Comparison of ENCODE assay signal across 35 cellular contexts in the genomic region with DNA sequence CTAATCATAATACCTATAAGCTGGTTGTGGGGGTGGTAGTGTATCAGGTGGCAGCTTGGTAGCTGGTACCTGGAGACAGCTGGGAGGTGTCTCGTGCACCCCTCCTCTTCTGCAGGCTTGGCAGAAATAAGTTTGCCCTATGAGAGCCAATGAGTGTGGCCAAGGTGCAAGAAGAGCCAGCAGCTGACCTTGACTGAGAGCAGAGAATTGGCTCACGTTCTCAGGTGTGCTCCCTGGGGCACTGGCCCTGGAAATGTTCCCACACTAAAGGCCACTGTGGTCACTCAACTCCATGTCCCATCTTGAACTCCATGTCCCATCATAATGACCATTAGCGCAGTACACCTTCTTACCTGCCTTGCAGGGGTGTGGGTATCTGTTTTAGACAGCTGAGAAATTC. TPM values are rescaled to one million over a fixed set of nuclear protein-coding genes. Genes with fewer than 3 reads are reported as not detected.
DNase-seq lines count a peak whose midpoint lies in the region; ATAC-seq, FAIRE-seq and TF ChIP-seq lines count a peak whose summit lies in the region.
"Had no signal": no experiment of that assay in that cellular context is flagged by ENCODE, and none has a peak within 500 bp of the region (broad histone marks: within the 10 kb centered on the region; RNA-seq: fewer than 3 reads in every experiment).

No MANE protein-coding gene starts in this region.

- no peak overlapping the region for H3K27ac Mint-ChIP-seq in natural killer cell treated with Interleukin-12 subunit alpha and Interleukin-12 subunit beta and Interleukin-15 and Interleukin-18, amount 100 ng/mL, for 72 hours
- H3K27ac Mint-ChIP-seq: B cell; CD14-positive monocyte; CD4-positive, alpha-beta memory T cell; CD4-positive, alpha-beta T cell; CD4-positive, CD25-positive, alpha-beta regulatory T cell; CD8-positive, alpha-beta memory T cell; CD8-positive, alpha-beta T cell had no signal

- no peaks in the 10 kb centered on the region for H3K27me3 Mint-ChIP-seq in natural killer cell treated with Interleukin-12 subunit alpha and Interleukin-12 subunit beta and Interleukin-15 and Interleukin-18, amount 100 ng/mL, for 72 hours
- H3K27me3 Mint-ChIP-seq: B cell; CD4-positive, alpha-beta memory T cell; CD4-positive, alpha-beta T cell; CD4-positive, CD25-positive, alpha-beta regulatory T cell had no signal

- no peak overlapping the region for H3K4me3 Mint-ChIP-seq in natural killer cell treated with Interleukin-12 subunit alpha and Interleukin-12 subunit beta and Interleukin-15 and Interleukin-18, amount 100 ng/mL, for 72 hours
- H3K4me3 Mint-ChIP-seq: B cell; CD14-positive monocyte; CD4-positive, alpha-beta memory T cell; CD4-positive, alpha-beta T cell; CD4-positive, CD25-positive, alpha-beta regulatory T cell; CD8-positive, alpha-beta memory T cell; CD8-positive, alpha-beta T cell had no signal

- H3K36me3 ChIP-seq in body of pancreas (replicated peaks in 1 of 2; ENCODE audit: insufficient read depth in 1 of 2, low read depth in 2 of 2): peaks cover 0 to 26% of the 10 kb centered on the region in 2 donors
- peaks cover 3 to 56% (median 3%) of the 10 kb centered on the region in 3 donors for H3K36me3 ChIP-seq in pancreas

- no peak for TF ChIP-seq POLR2A in body of pancreas (IDR thresholded peaks at IDR 0.05)

- H3K9me3 Mint-ChIP-seq in natural killer cell treated with Interleukin-12 subunit alpha and Interleukin-12 subunit beta and Interleukin-15 and Interleukin-18, amount 100 ng/mL, for 72 hours: no peaks in the 10 kb centered on the region
- H3K9me3 Mint-ChIP-seq: CD14-positive monocyte; CD4-positive, alpha-beta memory T cell; CD4-positive, alpha-beta T cell; CD4-positive, CD25-positive, alpha-beta regulatory T cell; CD8-positive, alpha-beta memory T cell; CD8-positive, alpha-beta T cell had no signal

- WGBS in body of pancreas, 2 donors: 49 to 51% methylated on average over 3 of the region's 3 CpGs
- 51 to 52% methylated on average over 3 of the region's 3 CpGs for WGBS in pancreas, 2 donors

- H3K4me3 ChIP-seq in body of pancreas (no peak overlapping the region), pancreas (no peak overlapping the region)
- H3K4me3 ChIP-seq: A549; BLaER1; BLaER1 treated with 17β-estradiol and CSF1 and Interleukin-3, amounts not matched to agents 10 nM and 100 nM had no signal

- DNase-seq in body of pancreas (peak in 1 of 4 donors; percentile 24), left lobe of liver (ENCODE audit: low spot score) (no peak), pancreas (peak in 1 of 6 donors; percentile 24), NCI-H1092 treated with DMSO at 0.1 percent for 48 hours (lab: John Stamatoyannopoulos, UW) (no peak)
- no peak for DNase-seq in natural killer cell treated with Interleukin-12 subunit alpha and Interleukin-12 subunit beta and Interleukin-15 and Interleukin-18, amount 100 ng/mL, for 72 hours (ENCODE audit: low spot score)
- DNase-seq: 8988T; ACHN; AML-193; BE2C; C1 segment of cervical spinal cord; Caco-2; Calu3; CD4-positive, alpha-beta memory T cell; CD4-positive, alpha-beta T cell; CD4-positive, CD25-positive, alpha-beta regulatory T cell; CD8-positive, alpha-beta memory T cell; CD8-positive, alpha-beta T cell; COR-L47; DMS 273 treated with DMSO at 0.1 percent for 48 hours; DMS153; DMS53; DMS79; DMS79 treated with DMSO at 0.1 percent for 48 hours; DND-41; EL had no signal

- intact Hi-C loops in body of pancreas (cut with DNase I) (no loop called here), pancreas (cut with DNase I) (no loop called here)

- no peak for TF ChIP-seq CTCF in body of pancreas (IDR thresholded peaks at IDR 0.05)
- no peak for TF ChIP-seq CTCF in pancreas (IDR thresholded peaks at IDR 0.05)

- no peak for FAIRE-seq in pancreas (lab: Jason Lieb, UNC)
- FAIRE-seq: A204.1, A549, D721Med had no signal

- H3K27ac ChIP-seq in body of pancreas (no peak overlapping the region), pancreas (no peak overlapping the region)
- H3K27ac ChIP-seq: 22Rv1; A549; BLaER1; BLaER1 treated with 17β-estradiol and CSF1 and Interleukin-3, amounts not matched to agents 10 nM and 100 nM; C4-2B had no signal

- ATAC-seq in body of pancreas: peak; percentile 36
- peak; percentile 70 for ATAC-seq in left lobe of liver
- peak in 3 of 4 donors; percentile 25 to 73 (median 71) for ATAC-seq in pancreas
- ATAC-seq in GM21723 (IDR thresholded peaks at IDR 0.05; ENCODE audit: unreplicated experiment): no peak
- no peak for ATAC-seq in natural killer cell treated with Interleukin-12 subunit alpha and Interleukin-12 subunit beta and Interleukin-15 and Interleukin-18, amount 100 ng/mL, for 72 hours
- ATAC-seq: A549; CD8-positive, alpha-beta T cell had no signal

- peaks cover 7% of the 10 kb centered on the region for H3K4me1 ChIP-seq in body of pancreas
- H3K4me1 ChIP-seq in pancreas: no peaks in the 10 kb centered on the region
- H3K4me1 ChIP-seq: A549; BE2C; BLaER1; BLaER1 treated with 17β-estradiol and CSF1 and Interleukin-3, amounts not matched to agents 10 nM and 100 nM; Caco-2 had no signal

- peaks cover 0 to 3% of the 10 kb centered on the region in 2 donors for H3K4me1 Mint-ChIP-seq in natural killer cell treated with Interleukin-12 subunit alpha and Interleukin-12 subunit beta and Interleukin-15 and Interleukin-18, amount 100 ng/mL, for 72 hours (ENCODE audit: low read depth in 2 of 2)
- H3K4me1 Mint-ChIP-seq: B cell; CD14-positive monocyte; CD4-positive, alpha-beta memory T cell; CD8-positive, alpha-beta memory T cell had no signal

- H3K36me3 Mint-ChIP-seq in natural killer cell treated with Interleukin-12 subunit alpha and Interleukin-12 subunit beta and Interleukin-15 and Interleukin-18, amount 100 ng/mL, for 72 hours: peaks cover 24% of the 10 kb centered on the region

- no peaks in the 10 kb centered on the region for H3K27me3 ChIP-seq in body of pancreas
- H3K27me3 ChIP-seq in pancreas: no peaks in the 10 kb centered on the region
- H3K27me3 ChIP-seq: BE2C; BLaER1; BLaER1 treated with 17β-estradiol and CSF1 and Interleukin-3, amounts not matched to agents 10 nM and 100 nM had no signal

- no peaks in the 10 kb centered on the region for H3K9me3 ChIP-seq in body of pancreas
- no peaks in the 10 kb centered on the region for H3K9me3 ChIP-seq in pancreas
- H3K9me3 ChIP-seq: A549; BE2C; BLaER1; BLaER1 treated with 17β-estradiol and CSF1 and Interleukin-3, amounts not matched to agents 10 nM and 100 nM; Caco-2 had no signal

RNA-seq across cellular contexts. Expression of gene TRMT44, which starts 13.4 kb away (rescaled TPM):
- 10 to 100 TPM; 13.2 to 60.0 TPM for total RNA-seq in body of pancreas
- 11.6 TPM for total RNA-seq in left lobe of liver
- 10 to 100 TPM in 2 of 6 donors, 1 to 10 TPM in 4; 6.1 to 14.0 (median 9.2) TPM for total RNA-seq in pancreas
- polyA plus RNA-seq in pancreas: 1 to 10 TPM; 7.0 to 8.6 TPM
- total RNA-seq in natural killer cell treated with Interleukin-12 subunit alpha and Interleukin-12 subunit beta and Interleukin-15 and Interleukin-18, amount 100 ng/mL, for 72 hours: 10 to 100 TPM; 23.8 to 57.1 TPM

RNA-seq across cellular contexts. Expression of gene ACOX3, which starts 13.4 kb away (rescaled TPM):
- total RNA-seq in body of pancreas: 10 to 100 TPM; 18.4 to 23.4 TPM
- 21.3 TPM for total RNA-seq in left lobe of liver
- total RNA-seq in pancreas: 10 to 100 TPM; 16.1 to 23.5 (median 18.3) TPM
- 10 to 100 TPM; 20.5 to 24.8 TPM for polyA plus RNA-seq in pancreas
- 10 to 100 TPM; 19.9 to 22.2 TPM for total RNA-seq in natural killer cell treated with Interleukin-12 subunit alpha and Interleukin-12 subunit beta and Interleukin-15 and Interleukin-18, amount 100 ng/mL, for 72 hours

Comparison
In these comparisons a context has a peak if more than half of its experiments do, and no peak if none do; other contexts are left out.
1. ATAC-seq: peak in body of pancreas (single experiment), left lobe of liver (single experiment) and pancreas (3 of 4); none in GM21723 (single experiment) and natural killer cell treated with Interleukin-12 subunit alpha and Interleukin-12 subunit beta and Interleukin-15 and Interleukin-18, amount 100 ng/mL, for 72 hours (0 of 2).